Comparison of ENCODE assay signal across 17 cellular contexts in genomic region chr1:3685229-3685628, GRCh38. TPM values are rescaled to one million over a fixed set of nuclear protein-coding genes. Genes with fewer than 3 reads are reported as not detected.
DNase-seq lines count a peak whose midpoint lies in the region; ATAC-seq, FAIRE-seq and TF ChIP-seq lines count a peak whose summit lies in the region.
"Had no signal": no experiment of that assay in that cellular context is flagged by ENCODE, and none has a peak within 500 bp of the region (broad histone marks: within the 10 kb centered on the region; RNA-seq: fewer than 3 reads in every experiment).

No MANE protein-coding gene starts in this region.

- peaks cover 2% of the 10 kb centered on the region for H3K9me1 ChIP-seq in keratinocyte (ENCODE audit: control insufficient read depth, extremely low read depth, insufficient read depth, low read length)

- no peak overlapping the region for H3K9ac ChIP-seq in BLaER1
- peak overlapping the region; percentile 22 for H3K9ac ChIP-seq in keratinocyte (ENCODE audit: control insufficient read depth, extremely low read depth, insufficient read depth, low read length)

- H4K20me1 ChIP-seq in BLaER1 (no peaks in the 10 kb centered on the region), keratinocyte (ENCODE audit: control insufficient read depth, extremely low read depth, insufficient read depth, low read length) (no peaks in the 10 kb centered on the region)

- H3K79me2 ChIP-seq in keratinocyte (ENCODE audit: control insufficient read depth, insufficient read depth, low read length): no peaks in the 10 kb centered on the region

- H3K4me2 ChIP-seq in BLaER1 (peak overlapping the region; percentile 85), keratinocyte (ENCODE audit: control insufficient read depth, extremely low read depth, insufficient read depth, low read depth, low read length) (peak overlapping the region; percentile 58)

- no peak for FAIRE-seq in keratinocyte (lab: Jason Lieb, UNC)
- FAIRE-seq: A204.1, GM12892, H1 had no signal

- H3K27ac ChIP-seq in BLaER1 (peak overlapping the region; percentile 26; the same call in 1 of the 2 replicates), breast epithelium (peak overlapping the region; percentile 7 to 16), keratinocyte (ENCODE audit: control insufficient read depth, insufficient read depth, low read length) (no peak overlapping the region), upper lobe of right lung (no peak overlapping the region)

- TF ChIP-seq CTCF in breast epithelium (IDR thresholded peaks at IDR 0.05): no peak
- no peak for TF ChIP-seq CTCF in keratinocyte (optimal IDR thresholded peaks at IDR 0.05 in 1 of 3, IDR thresholded peaks at IDR 0.05 in 1 of 3, conservative IDR thresholded peaks at IDR 0.05 in 1 of 3; ENCODE audit: extremely low read depth in 1 of 3, insufficient read depth in 2 of 3, low read length in 3 of 3)
- TF ChIP-seq CTCF in upper lobe of right lung (IDR thresholded peaks at IDR 0.05): no peak

- intact Hi-C loops in breast epithelium (cut with DNase I; ENCODE audit: low total_unique reads) (no loop called here), upper lobe of right lung (cut with DNase I) (no loop called here)

- no peak overlapping the region for H3K4me3 ChIP-seq in BLaER1
- no peak overlapping the region for H3K4me3 ChIP-seq in breast epithelium
- no peak overlapping the region for H3K4me3 ChIP-seq in keratinocyte (ENCODE audit: control insufficient read depth in 2 of 3, extremely low read depth in 1 of 3, insufficient read depth in 2 of 3, low read depth in 1 of 3, low read length in 3 of 3)
- H3K4me3 ChIP-seq in upper lobe of right lung: no peak overlapping the region
- H3K4me3 ChIP-seq: HAP-1 had no signal

- dilution Hi-C loops in keratinocyte (cut with MboI; ENCODE audit: extremely low pct_ligation_motif_present, low sequenced_read_pairs): no loop called here

- peak overlapping the region; percentile 23 for H2AFZ ChIP-seq in keratinocyte (ENCODE audit: control insufficient read depth, low read length)

- H3K27me3 ChIP-seq in BLaER1 (no peaks in the 10 kb centered on the region), breast epithelium (peaks cover 0 to 24% of the 10 kb centered on the region in 2 donors), keratinocyte (ENCODE audit: control insufficient read depth, extremely low read depth, insufficient read depth, low read length) (no peaks in the 10 kb centered on the region), upper lobe of right lung (no peaks in the 10 kb centered on the region)

- DNase-seq in COLO668 (lab: John Stamatoyannopoulos, UW; ENCODE audit: unreplicated experiment) (peak; percentile 47), breast epithelium (ENCODE audit: low spot score in 2 of 2) (peak in 1 of 2 donors; percentile 60), keratinocyte (ENCODE audit: low read depth, low spot score) (peak; percentile 55), GOT3 (lab: John Stamatoyannopoulos, UW) (no peak), upper lobe of right lung (no peak)
- DNase-seq: Caco-2, DND-41, GDM1, HFFc6, IMR-90 had no signal

- H3K36me3 ChIP-seq in BLaER1 (no peaks in the 10 kb centered on the region), breast epithelium (no peaks in the 10 kb centered on the region), keratinocyte (ENCODE audit: control insufficient read depth in 2 of 2, extremely low read depth in 1 of 2, insufficient read depth in 2 of 2, low read length in 2 of 2) (no peaks in the 10 kb centered on the region), upper lobe of right lung (no peaks in the 10 kb centered on the region)
- H3K36me3 ChIP-seq: HAP-1 had no signal

- peaks cover 100% of the 10 kb centered on the region for H3K4me1 ChIP-seq in BLaER1
- H3K4me1 ChIP-seq in breast epithelium: no peaks in the 10 kb centered on the region
- peaks cover 39% of the 10 kb centered on the region for H3K4me1 ChIP-seq in keratinocyte (ENCODE audit: control insufficient read depth, extremely low read depth, insufficient read depth, low read length)
- H3K4me1 ChIP-seq in upper lobe of right lung: peaks cover 7% of the 10 kb centered on the region
- H3K4me1 ChIP-seq: Caco-2, HAP-1 had no signal

- H3K9me3 ChIP-seq in BLaER1 (no peaks in the 10 kb centered on the region), breast epithelium (no peaks in the 10 kb centered on the region), keratinocyte (ENCODE audit: control insufficient read depth, low read depth, low read length) (no peaks in the 10 kb centered on the region), upper lobe of right lung (no peaks in the 10 kb centered on the region)
- H3K9me3 ChIP-seq: Caco-2, HAP-1 had no signal

- no peak for ATAC-seq in HG02884 (IDR thresholded peaks at IDR 0.05; ENCODE audit: unreplicated experiment)
- no peak for ATAC-seq in upper lobe of right lung
- ATAC-seq: CD8-positive, alpha-beta T cell had no signal

- no peak for TF ChIP-seq POLR2A in breast epithelium (IDR thresholded peaks at IDR 0.05)

RNA-seq across cellular contexts. Expression of gene TP73, which starts 32.9 kb away (rescaled TPM):
- total RNA-seq in breast epithelium: 1 to 10 TPM in 1 of 3 donors, under 1 TPM in 1, not detected in 1; 0.66 to 1.0 TPM
- polyA plus RNA-seq in keratinocyte: 0.10 to 0.23 TPM (median 0.14 TPM) in 3 replicates
- polyA plus RNA-seq in keratinocyte (2011; ENCODE audit: low read depth): 0.12 TPM
- 0.05 and 0.14 TPM in 2 replicates for polyA plus RNA-seq in keratinocyte (2011; cell fraction: cytosol; rRNA removed)
- 0.15 and 0.41 TPM in 2 replicates for polyA plus RNA-seq in keratinocyte (2011; cell fraction: nucleus; rRNA removed)
- 0.14 and 0.36 TPM in 2 replicates for polyA plus RNA-seq in keratinocyte (2012; ENCODE audit: low replicate concordance)
- polyA minus RNA-seq in keratinocyte: 0.10 to 0.56 TPM (median 0.10 TPM) in 3 replicates
- polyA minus RNA-seq in keratinocyte (2011; cell fraction: cytosol; rRNA and poly(A)+ RNA removed): not detected
- not detected in 2 replicates for polyA minus RNA-seq in keratinocyte (2011; cell fraction: nucleus; rRNA and poly(A)+ RNA removed)
- 0.29 TPM for total RNA-seq in upper lobe of right lung
- total RNA-seq: CD8-positive, alpha-beta T cell; HFFc6; IMR-90 had no signal
- polyA plus RNA-seq: IMR-90 had no signal

RNA-seq across cellular contexts. Expression of gene WRAP73, which starts 35.3 kb away (rescaled TPM):
- total RNA-seq in breast epithelium: 10 to 100 TPM; 19.3 to 23.6 (median 20.2) TPM
- 16.6 to 24.9 TPM (median 18.9 TPM) in 3 replicates for polyA plus RNA-seq in keratinocyte
- polyA plus RNA-seq in keratinocyte (2011; ENCODE audit: low read depth): 6.0 TPM
- polyA plus RNA-seq in keratinocyte (2011; cell fraction: cytosol; rRNA removed): 11.1 and 12.0 TPM in 2 replicates
- 29.2 and 36.0 TPM in 2 replicates for polyA plus RNA-seq in keratinocyte (2011; cell fraction: nucleus; rRNA removed)
- 10.9 and 16.7 TPM in 2 replicates for polyA plus RNA-seq in keratinocyte (2012; ENCODE audit: low replicate concordance)
- 13.6 to 16.0 TPM (median 13.6 TPM) in 3 replicates for polyA minus RNA-seq in keratinocyte
- 19.6 TPM for polyA minus RNA-seq in keratinocyte (2011; cell fraction: cytosol; rRNA and poly(A)+ RNA removed)
- 11.8 and 18.2 TPM in 2 replicates for polyA minus RNA-seq in keratinocyte (2011; cell fraction: nucleus; rRNA and poly(A)+ RNA removed)
- total RNA-seq in upper lobe of right lung: 18.5 TPM

Comparison
In these comparisons a context has a peak if more than half of its experiments do, and no peak if none do; other contexts are left out.
1. H3K27ac ChIP-seq: peak in BLaER1 (single experiment) and breast epithelium (2 of 2); none in keratinocyte (single experiment) and upper lobe of right lung (single experiment).
2. DNase-seq: peak in COLO668 (single experiment) and keratinocyte (single experiment); none in GOT3 (single experiment) and upper lobe of right lung (single experiment).